In genomic region chr5:120516799-120517198, GRCh38 we compare ENCODE assay signal across 26 cellular contexts. TPM values are rescaled to one million over a fixed set of nuclear protein-coding genes. Genes with fewer than 3 reads are reported as not detected.
DNase-seq lines count a peak whose midpoint lies in the region; ATAC-seq and TF ChIP-seq lines count a peak whose summit lies in the region.
"Had no signal": no experiment of that assay in that cellular context is flagged by ENCODE, and none has a peak within 500 bp of the region (broad histone marks: within the 10 kb centered on the region; RNA-seq: fewer than 3 reads in every experiment).

No MANE protein-coding gene starts in this region.

- H3K4me1 ChIP-seq in breast epithelium = no peaks in the 10 kb centered on the region
- H3K4me1 ChIP-seq: colonic mucosa, parathyroid adenoma, right lobe of liver, tibial nerve had no signal

- no peaks in the 10 kb centered on the region for H3K27me3 ChIP-seq in breast epithelium
- H3K27me3 ChIP-seq: colonic mucosa, right lobe of liver, tibial nerve had no signal

- intact Hi-C loops in MCF 10A (cut with micrococcal nuclease) = no loop called here
- intact Hi-C loops in breast epithelium (cut with DNase I; ENCODE audit: low total_unique reads) = no loop called here
- intact Hi-C loops in cardiac septum (cut with DNase I) = no loop called here

- no peak overlapping the region for H3K4me3 Mint-ChIP-seq in MCF 10A (ENCODE audit: unreplicated experiment)
- H3K4me3 Mint-ChIP-seq: naive B cell, T-helper 17 cell had no signal

- DNase-seq in MCF 10A (ENCODE audit: unreplicated experiment) (peak; percentile 48), breast epithelium (ENCODE audit: low spot score in 2 of 2) (no peak), astrocyte of the cerebellum (ENCODE audit: low read depth) (peak; percentile 94), fibroblast of peridontal ligament (ENCODE audit: extremely low read depth) (peak; percentile 79), cardiac septum (ENCODE audit: low spot score) (no peak), occipital lobe (lab: John Stamatoyannopoulos, UW) (no peak)
- no peak for DNase-seq in activated effector memory CD4-positive, alpha-beta T cell treated with anti-CD3 and anti-CD28 coated beads, Interleukin-2, amount 50 U/mL, for 16 hours
- DNase-seq: activated CD4-positive, alpha-beta T cell treated with anti-CD3 and anti-CD28 coated beads, Interleukin-2, amount 50 U/mL, for 4 hours; colonic mucosa; DMS 273 treated with DMSO at 0.1 percent for 48 hours; foreskin melanocyte; kidney; MM.1S; naive B cell; NCI-H774; OCI-M1; right lobe of liver; SIG-M5; stimulated activated naive CD4-positive, alpha-beta T cell treated with Interleukin-2 at 50 U/mL for 16 hours; T-helper 17 cell had no signal

- no peak for ATAC-seq in HG03175 (IDR thresholded peaks at IDR 0.05; ENCODE audit: unreplicated experiment)
- ATAC-seq: right lobe of liver, T-helper 17 cell had no signal

- BruUV-seq in MCF 10A (replicated peaks; lab: Mats Ljungman, UMichigan) = no TSS peak

- H3K4me1 Mint-ChIP-seq in MCF 10A (ENCODE audit: insufficient read depth, unreplicated experiment) = peaks cover 11% of the 10 kb centered on the region
- H3K4me1 Mint-ChIP-seq: naive B cell, T-helper 17 cell had no signal

- H3K27me3 Mint-ChIP-seq in MCF 10A (ENCODE audit: insufficient read depth, unreplicated experiment) = no peaks in the 10 kb centered on the region
- H3K27me3 Mint-ChIP-seq: naive B cell, T-helper 17 cell had no signal

- H3K27ac ChIP-seq in breast epithelium = no peak overlapping the region
- H3K27ac ChIP-seq: 22Rv1, colonic mucosa, parathyroid adenoma, right lobe of liver, tibial nerve, VCaP had no signal

- H3K4me3 ChIP-seq in breast epithelium = no peak overlapping the region
- H3K4me3 ChIP-seq in astrocyte of the cerebellum (ENCODE audit: low read depth, low read length) = no peak overlapping the region
- H3K4me3 ChIP-seq: colonic mucosa, right lobe of liver, tibial nerve had no signal

- H3K9me3 Mint-ChIP-seq in MCF 10A (ENCODE audit: unreplicated experiment) = no peaks in the 10 kb centered on the region

- no peak for TF ChIP-seq CTCF in MCF 10A (IDR thresholded peaks at IDR 0.05; ENCODE audit: unreplicated experiment)
- TF ChIP-seq CTCF in breast epithelium (IDR thresholded peaks at IDR 0.05) = no peak
- TF ChIP-seq CTCF in astrocyte of the cerebellum (IDR thresholded peaks at IDR 0.05; ENCODE audit: low read depth, low read length, missing control alignments) = no peak

- no peaks in the 10 kb centered on the region for H3K9me3 ChIP-seq in breast epithelium
- H3K9me3 ChIP-seq: colonic mucosa, right lobe of liver, tibial nerve had no signal

- in situ Hi-C loops in astrocyte of the cerebellum (cut with HindIII; ENCODE audit: low sequenced_read_pairs) = loop anchor here (5.0 kb wide), 1 partner anchor 44 kb away; no protein-coding TSS in a partner anchor

- no peak for TF ChIP-seq POLR2A in breast epithelium (IDR thresholded peaks at IDR 0.05)

- POLR2A ChIA-PET in MCF 10A (lab: Yijun Ruan, JAX) = interaction anchor here (0.9 kb wide), 1 partner anchor 14 kb away, joined by 4 read pairs; no protein-coding TSS in a partner anchor

- CTCF ChIA-PET in MCF 10A (lab: Yijun Ruan, JAX) = interaction anchor here (0.6 kb wide), 1 partner anchor 210 kb away, joined by 3 read pairs; no protein-coding TSS in a partner anchor

- H3K36me3 Mint-ChIP-seq in MCF 10A (ENCODE audit: insufficient read depth, unreplicated experiment) = peaks cover 3% of the 10 kb centered on the region
- H3K36me3 Mint-ChIP-seq: naive B cell had no signal

- H3K27ac Mint-ChIP-seq in MCF 10A (ENCODE audit: low read depth, unreplicated experiment) = no peak overlapping the region
- H3K27ac Mint-ChIP-seq: naive B cell, T-helper 17 cell had no signal

- no peaks in the 10 kb centered on the region for H3K36me3 ChIP-seq in breast epithelium
- H3K36me3 ChIP-seq: colonic mucosa, right lobe of liver, tibial nerve had no signal

RNA-seq across cellular contexts. Expression of gene PRR16, which starts 52.7 kb away (rescaled TPM):
- total RNA-seq in MCF 10A (2022) (11.9 and 18.9 TPM in 2 replicates), breast epithelium (1 to 10 TPM; 1.2 to 9.6 (median 3.6) TPM), cardiac septum (18.1 TPM), occipital lobe (6.1 TPM)
- total RNA-seq: lung microvascular endothelial cell, T-helper 17 cell had no signal

Comparison
In these comparisons a context has a peak if more than half of its experiments do, and no peak if none do; other contexts are left out.
1. DNase-seq: peak in MCF 10A (single experiment), astrocyte of the cerebellum (single experiment) and fibroblast of peridontal ligament (single experiment); none in breast epithelium (0 of 2), cardiac septum (single experiment), activated effector memory CD4-positive, alpha-beta T cell treated with anti-CD3 and anti-CD28 coated beads, Interleukin-2, amount 50 U/mL, for 16 hours (single experiment) and occipital lobe (single experiment).